Comparison of ENCODE assay signal across 8 cellular contexts in genomic region chr2:37654932-37655331, GRCh38. TPM values are rescaled to one million over a fixed set of nuclear protein-coding genes. Genes with fewer than 3 reads are reported as not detected.
DNase-seq lines count a peak whose midpoint lies in the region; ATAC-seq and TF ChIP-seq lines count a peak whose summit lies in the region.

No MANE protein-coding gene starts in this region.

- no peak overlapping the region for H3K4me2 ChIP-seq in trophoblast cell (ENCODE audit: low read length)

- H3K27ac ChIP-seq in trophoblast cell (ENCODE audit: low read depth, low read length): no peak overlapping the region

- H4K12ac ChIP-seq in trophoblast cell (ENCODE audit: low read depth, low read length): no peak overlapping the region

- H3K14ac ChIP-seq in trophoblast cell (ENCODE audit: low read length): no peak overlapping the region

- ATAC-seq in GM21367 (IDR thresholded peaks at IDR 0.05; ENCODE audit: unreplicated experiment) (peak; percentile 73), HG03520 (IDR thresholded peaks at IDR 0.05; ENCODE audit: unreplicated experiment) (peak; percentile 78)

- H3K27me3 ChIP-seq in GM06990 (replicated peaks; ENCODE audit: control insufficient read depth, insufficient read depth, low read length): no peaks in the 10 kb centered on the region
- no peaks in the 10 kb centered on the region for H3K27me3 ChIP-seq in trophoblast cell (ENCODE audit: insufficient read depth, low read length)

- peak; percentile 78 for DNase-seq in GM06990 (ENCODE audit: extremely low read depth, insufficient read length)
- peak; percentile 74 for DNase-seq in choroid plexus epithelial cell (ENCODE audit: low read depth)
- peak; percentile 30 to 68 for DNase-seq in trophoblast cell
- DNase-seq in SKM-1 (lab: John Stamatoyannopoulos, UW; ENCODE audit: unreplicated experiment): no peak
- no peak for DNase-seq in OCI-M2 (lab: John Stamatoyannopoulos, UW; ENCODE audit: unreplicated experiment)
- DNase-seq in NCI-H446 treated with DMSO at 0.1 percent for 48 hours (lab: John Stamatoyannopoulos, UW): no peak

- no peaks in the 10 kb centered on the region for H3K9me3 ChIP-seq in trophoblast cell (ENCODE audit: insufficient read depth, low read depth, low read length)

- TF ChIP-seq CTCF in GM06990 (IDR thresholded peaks at IDR 0.05; ENCODE audit: insufficient read depth, low read length, poor library complexity, severe bottlenecking) (no peak), choroid plexus epithelial cell (conservative IDR thresholded peaks at IDR 0.05; ENCODE audit: low read depth, low read length) (no peak)

- no peak overlapping the region for H2AK5ac ChIP-seq in trophoblast cell (ENCODE audit: low read length)

- no peak overlapping the region for H2AFZ ChIP-seq in trophoblast cell (ENCODE audit: insufficient read depth, low read length, poor library complexity)

- H3K4me3 ChIP-seq in GM06990 (replicated peaks; ENCODE audit: low read depth, low read length) (peak overlapping the region; percentile 43), choroid plexus epithelial cell (ENCODE audit: low read depth, low read length) (no peak overlapping the region), trophoblast cell (ENCODE audit: low read depth, low read length) (no peak overlapping the region)

- H3K9ac ChIP-seq in trophoblast cell (ENCODE audit: low read length): no peak overlapping the region

- H2BK12ac ChIP-seq in trophoblast cell (ENCODE audit: low read length): no peak overlapping the region

- peaks cover 12% of the 10 kb centered on the region for H3K79me2 ChIP-seq in trophoblast cell (ENCODE audit: control insufficient read depth, insufficient read depth, low read length, poor library complexity)

- H2BK5ac ChIP-seq in trophoblast cell (ENCODE audit: low read depth, low read length, poor library complexity): no peak overlapping the region

- H3K23ac ChIP-seq in trophoblast cell (ENCODE audit: low read length): no peak overlapping the region

- H3K4ac ChIP-seq in trophoblast cell (ENCODE audit: low read depth, low read length): no peak overlapping the region

- H3K36me3 ChIP-seq in GM06990 (ENCODE audit: control insufficient read depth, insufficient read depth, low read length) (no peaks in the 10 kb centered on the region; the same call in none of the 2 replicates), trophoblast cell (ENCODE audit: control insufficient read depth in 1 of 2, insufficient read depth in 2 of 2, low read length in 2 of 2) (peaks cover 1 to 12% of the 10 kb centered on the region in 2 experiments)

- no peak overlapping the region for H2BK120ac ChIP-seq in trophoblast cell (ENCODE audit: insufficient read depth, low read length, poor library complexity)

- no CpG with 5 or more reads among the region's 4 CpGs for WGBS in trophoblast cell (ENCODE audit: extremely low coverage, insufficient coverage, insufficient read length)

- no peak overlapping the region for H3K18ac ChIP-seq in trophoblast cell (ENCODE audit: low read length)

- H4K8ac ChIP-seq in trophoblast cell (ENCODE audit: low read depth, low read length): no peak overlapping the region

- H3K79me1 ChIP-seq in trophoblast cell (ENCODE audit: low read length): peaks cover 12% of the 10 kb centered on the region

- H4K91ac ChIP-seq in trophoblast cell (ENCODE audit: low read depth, low read length): no peak overlapping the region

- H3K4me1 ChIP-seq in trophoblast cell (ENCODE audit: control insufficient read depth in 1 of 2, insufficient read depth in 2 of 2, low read length in 2 of 2): peaks cover 30 to 45% of the 10 kb centered on the region in 2 experiments

RNA-seq across cellular contexts. Expression of gene CDC42EP3, which starts 16.5 kb away (rescaled TPM):
- polyA plus RNA-seq in trophoblast cell (2013): 60.8 TPM in 2 replicates

Comparison
In these comparisons a context has a peak if more than half of its experiments do, and no peak if none do; other contexts are left out.
1. DNase-seq: peak in GM06990 (single experiment), choroid plexus epithelial cell (single experiment) and trophoblast cell (2 of 2); none in SKM-1 (single experiment), OCI-M2 (single experiment) and NCI-H446 treated with DMSO at 0.1 percent for 48 hours (single experiment).